ENCODE assay signal across 8 cellular contexts in genomic region chr22:25402501-25403283, GRCh38.
DNase-seq lines count a peak whose midpoint lies in the region; ATAC-seq and TF ChIP-seq lines count a peak whose summit lies in the region.

No MANE protein-coding gene starts in this region.

- TF ChIP-seq RAD21 in IMR-90 (IDR thresholded peaks at IDR 0.05; ENCODE audit: low read length) = no peak

- peak overlapping the region; percentile 8 for H2BK120ac ChIP-seq in IMR-90 (ENCODE audit: low read depth, low read length)

- no peaks in the 10 kb centered on the region for H3K36me3 Mint-ChIP-seq in natural killer cell

- peak overlapping the region; percentile 57 for H3K4ac ChIP-seq in IMR-90 (ENCODE audit: low read depth, low read length)

- no peak overlapping the region for H3K56ac ChIP-seq in IMR-90 (ENCODE audit: extremely low read depth, insufficient read depth, low read length)

- H2BK15ac ChIP-seq in IMR-90 (ENCODE audit: low read depth, low read length) = 0 out of 3 replicates have a peak overlapping the region, but pooled peaks have one; percentile 0

- peak overlapping the region; percentile 38 for H3K4me3 Mint-ChIP-seq in natural killer cell

- H4K91ac ChIP-seq in IMR-90 (ENCODE audit: insufficient read depth, low read depth, low read length) = peak overlapping the region; percentile 24

- H3K27ac Mint-ChIP-seq in natural killer cell = peak overlapping the region; percentile 30 to 32

- 18% methylated on average over 10 of the region's 14 CpGs; no CpG with 5 or more reads in 1 of the 2 experiments for WGBS in IMR-90 (ENCODE audit: extremely low coverage in 2 of 2, insufficient read length in 1 of 2), 2 experiments

- H3K36me3 ChIP-seq in IMR-90 (ENCODE audit: control insufficient read depth, insufficient read depth, low read length) (no peaks in the 10 kb centered on the region), duodenal mucosa (ENCODE audit: control insufficient read depth in 1 of 2, insufficient read depth in 2 of 2, low read length in 2 of 2) (no peaks in the 10 kb centered on the region)

- CTCF ChIA-PET in IMR-90 (lab: Yijun Ruan, JAX) = interaction anchor here (1.0 kb wide), 1 partner anchor 18 kb away, joined by 3 read pairs; no protein-coding TSS in a partner anchor

- POLR2A ChIA-PET in IMR-90 (lab: Charles Lee; ENCODE audit: unreplicated experiment) = no interaction called here

- peaks cover 33 to 36% of the 10 kb centered on the region in 2 donors for H3K4me1 Mint-ChIP-seq in natural killer cell

- H3K27ac ChIP-seq in IMR-90 (ENCODE audit: insufficient read depth, low read length) = peak overlapping the region; percentile 61; the same call in 1 of the 2 replicates
- H3K27ac ChIP-seq in duodenal mucosa (ENCODE audit: low read depth, low read length) = peak overlapping the region; percentile 14

- ATAC-seq in IMR-90 (ENCODE audit: low read depth) (peak; percentile 2; the same call in 1 of the 2 replicates), natural killer cell (no peak), HG03342 (IDR thresholded peaks at IDR 0.05; ENCODE audit: unreplicated experiment) (no peak)

- peaks cover 31 to 68% of the 10 kb centered on the region in 2 experiments for H3K79me1 ChIP-seq in IMR-90 (ENCODE audit: low read depth in 1 of 2, low read length in 2 of 2)

- peak overlapping the region; percentile 63 for H2AK9ac ChIP-seq in IMR-90 (replicated peaks; ENCODE audit: low read depth, low read length, poor library complexity)

- H3K27me3 Mint-ChIP-seq in natural killer cell (ENCODE audit: low read depth in 2 of 2) = no peaks in the 10 kb centered on the region

- peak overlapping the region; percentile 49 for H3K23ac ChIP-seq in IMR-90 (ENCODE audit: low read depth, low read length)

- TF ChIP-seq CTCF in IMR-90 (conservative IDR thresholded peaks at IDR 0.05; ENCODE audit: low read depth, low read length) (no peak), natural killer cell (IDR thresholded peaks at IDR 0.05) (no peak)

- peaks cover 30% of the 10 kb centered on the region; the same call in 1 of the 2 replicates for H3K9me1 ChIP-seq in IMR-90 (ENCODE audit: insufficient read depth, low read length)

- H3K4me3 ChIP-seq in IMR-90 (ENCODE audit: insufficient read depth, low read depth, low read length) (peak overlapping the region; percentile 1), duodenal mucosa (ENCODE audit: low read depth in 1 of 2, low read length in 2 of 2) (peak overlapping the region; percentile 60 to 69)

- H2BK20ac ChIP-seq in IMR-90 (ENCODE audit: low read depth, low read length) = peak overlapping the region; percentile 44; the same call in 1 of the 2 replicates

- H3K27me3 ChIP-seq in IMR-90 (ENCODE audit: control insufficient read depth, insufficient read depth, low read length) (no peaks in the 10 kb centered on the region), duodenal mucosa (ENCODE audit: control insufficient read depth in 1 of 2, insufficient read depth in 2 of 2, low read length in 2 of 2) (no peaks in the 10 kb centered on the region)

- in situ Hi-C loops in IMR-90 (cut with MboI; ENCODE audit: low sequenced_read_pairs) = no loop called here

- BruUV-seq in IMR-90 (replicated peaks; lab: Mats Ljungman, UMichigan) = no TSS peak

- peak; percentile 39 for DNase-seq in AG08395 (ENCODE audit: low spot score)
- DNase-seq in IMR-90 = peak; percentile 59
- no peak for DNase-seq in natural killer cell
- DNase-seq in SIG-M5 treated with dmso at 0.1 percent for 504 hours (lab: John Stamatoyannopoulos, UW; ENCODE audit: unreplicated experiment) = no peak
- DNase-seq in SIG-M5 (lab: John Stamatoyannopoulos, UW) = no peak
- no peak for DNase-seq in NCI-H1092 (lab: John Stamatoyannopoulos, UW)

- peak overlapping the region; percentile 82 for H3K4me2 ChIP-seq in IMR-90 (ENCODE audit: low read depth, low read length)

- H4K20me1 ChIP-seq in IMR-90 (ENCODE audit: insufficient read depth, low read length) = peaks cover 61% of the 10 kb centered on the region

- H3K4me1 ChIP-seq in IMR-90 (ENCODE audit: control insufficient read depth, insufficient read depth, low read length) = peaks cover 30% of the 10 kb centered on the region
- H3K4me1 ChIP-seq in duodenal mucosa (ENCODE audit: control insufficient read depth in 1 of 2, insufficient read depth in 2 of 2, low read length in 2 of 2) = peaks cover 29 to 43% of the 10 kb centered on the region in 2 donors

- intact Hi-C loops in IMR-90 (cut with micrococcal nuclease) = loop anchor here (2.0 kb wide), 2 partner anchors 34 to 46 kb away; no protein-coding TSS in a partner anchor
- intact Hi-C loops in natural killer cell (cut with micrococcal nuclease) = no loop called here

- peak overlapping the region; percentile 34 to 73; a peak in 2 of 4 replicates for H4K8ac ChIP-seq in IMR-90 (ENCODE audit: low read depth in 2 of 2, low read length in 2 of 2)

- peak overlapping the region; percentile 80 for H2AFZ ChIP-seq in IMR-90 (replicated peaks; ENCODE audit: low read length, poor library complexity)

- peak overlapping the region; percentile 77 for H3K14ac ChIP-seq in IMR-90 (replicated peaks; ENCODE audit: low read depth, low read length)

- TF ChIP-seq POLR2A in IMR-90 (IDR thresholded peaks at IDR 0.05; ENCODE audit: low read depth, low read length) = no peak

- H3K9me3 Mint-ChIP-seq in natural killer cell = no peaks in the 10 kb centered on the region

- peak overlapping the region; percentile 83 for H2AK5ac ChIP-seq in IMR-90 (ENCODE audit: low read depth, low read length)

- peak overlapping the region; percentile 1; the same call in 1 of the 2 replicates for H3K18ac ChIP-seq in IMR-90 (ENCODE audit: low read depth, low read length)

- no peak overlapping the region for H2BK5ac ChIP-seq in IMR-90 (ENCODE audit: low read depth, low read length, poor library complexity, severe bottlenecking)

- H3K9ac ChIP-seq in IMR-90 (ENCODE audit: low read depth, low read length) = peak overlapping the region; percentile 70; the same call in 1 of the 2 replicates
- peak overlapping the region; percentile 53 to 59 for H3K9ac ChIP-seq in duodenal mucosa (ENCODE audit: low read depth in 1 of 2, low read length in 2 of 2)

- dilution Hi-C loops in IMR-90 (cut with HindIII; ENCODE audit: low sequenced_read_pairs, unreplicated experiment) = no loop called here

- H4K5ac ChIP-seq in IMR-90 (ENCODE audit: low read depth, low read length) = peak overlapping the region; percentile 3; the same call in 1 of the 2 replicates

- H3K9me3 ChIP-seq in IMR-90 (ENCODE audit: control insufficient read depth, insufficient read depth, low read length) (no peaks in the 10 kb centered on the region), duodenal mucosa (ENCODE audit: control insufficient read depth in 1 of 2, low read length in 2 of 2) (no peaks in the 10 kb centered on the region)

TF ChIP-seq in IMR-90, 13 proteins besides CTCF, POLR2A, EP300 and RAD21:
- TF ChIP-seq MXI1 (IDR thresholded peaks at IDR 0.05; ENCODE audit: borderline replicate concordance, low read depth, low read length) = peak; percentile 40; the same call in 1 of the 2 replicates
- no peak for TF ChIP-seq MAZ (IDR thresholded peaks at IDR 0.05; ENCODE audit: borderline replicate concordance, low read depth, low read length)
- peak; percentile 58 for TF ChIP-seq RCOR1 (IDR thresholded peaks at IDR 0.05; ENCODE audit: insufficient replicate concordance, low read length)

Comparison
In these comparisons a context has a peak if more than half of its experiments do, and no peak if none do; other contexts are left out.
1. DNase-seq: peak in AG08395 (single experiment) and IMR-90 (single experiment); none in natural killer cell (single experiment), SIG-M5 treated with dmso at 0.1 percent for 504 hours (single experiment), SIG-M5 (single experiment) and NCI-H1092 (single experiment).